1 cellular context compared by ENCODE assay signal in the genomic region with DNA sequence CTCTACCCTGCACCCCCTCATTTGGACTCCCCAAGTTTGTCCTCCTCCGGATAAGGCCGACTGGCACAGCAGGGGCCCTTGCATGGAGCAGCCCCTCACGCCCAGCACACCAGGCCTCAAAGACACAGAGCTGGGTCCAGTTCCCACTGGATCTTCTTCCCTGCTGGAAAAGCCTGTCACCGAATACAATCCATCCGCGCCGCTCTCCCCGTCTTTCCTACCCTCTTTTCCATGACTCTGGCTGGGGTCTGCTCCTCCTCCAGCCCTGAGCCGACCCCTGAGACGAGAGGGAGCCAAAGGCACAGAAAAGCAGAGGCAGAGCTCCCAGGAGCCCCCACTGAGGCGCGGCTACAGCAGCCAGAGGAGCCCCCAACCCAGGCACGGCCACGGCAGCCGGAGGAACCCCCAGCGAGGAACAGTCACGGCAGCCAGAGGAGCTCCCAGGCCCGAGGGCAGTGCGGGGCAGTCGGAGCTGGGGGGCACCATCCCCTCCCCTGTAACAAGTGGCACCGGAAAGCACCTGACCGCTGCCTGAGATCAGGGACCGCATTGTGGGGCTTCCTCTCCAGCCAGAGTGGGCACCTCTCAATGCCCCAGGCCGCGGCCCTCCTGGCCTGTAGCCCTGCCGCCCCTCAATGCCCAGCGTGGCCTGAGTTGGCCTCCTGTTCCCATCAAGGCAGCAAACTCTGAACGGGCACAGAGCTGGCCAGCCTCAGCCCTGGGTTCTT.
TF ChIP-seq lines count a peak whose summit lies in the region.

No MANE protein-coding gene starts in this region.

TF ChIP-seq in IMR-90, 13 proteins besides CTCF, POLR2A, EP300 and RAD21 (continued from another document):
- TF ChIP-seq ELK1 (IDR thresholded peaks at IDR 0.05; ENCODE audit: borderline replicate concordance, low read depth, low read length) = no peak
- no peak for TF ChIP-seq MXI1 (IDR thresholded peaks at IDR 0.05; ENCODE audit: borderline replicate concordance, low read depth, low read length)
- TF ChIP-seq FOS (IDR thresholded peaks at IDR 0.05; ENCODE audit: low read depth, low read length) = no peak
- no peak for TF ChIP-seq CHD1 (IDR thresholded peaks at IDR 0.05; ENCODE audit: low read depth, low read length)
- TF ChIP-seq MAFK (IDR thresholded peaks at IDR 0.05; ENCODE audit: low read depth, low read length) = no peak
- TF ChIP-seq, protein P1, sequence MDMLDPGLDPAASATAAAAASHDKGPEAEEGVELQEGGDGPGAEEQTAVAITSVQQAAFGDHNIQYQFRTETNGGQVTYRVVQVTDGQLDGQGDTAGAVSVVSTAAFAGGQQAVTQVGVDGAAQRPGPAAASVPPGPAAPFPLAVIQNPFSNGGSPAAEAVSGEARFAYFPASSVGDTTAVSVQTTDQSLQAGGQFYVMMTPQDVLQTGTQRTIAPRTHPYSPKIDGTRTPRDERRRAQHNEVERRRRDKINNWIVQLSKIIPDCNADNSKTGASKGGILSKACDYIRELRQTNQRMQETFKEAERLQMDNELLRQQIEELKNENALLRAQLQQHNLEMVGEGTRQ (IDR thresholded peaks at IDR 0.05; ENCODE audit: low read depth, low read length) = no peak
- no peak for TF ChIP-seq MAZ (IDR thresholded peaks at IDR 0.05; ENCODE audit: borderline replicate concordance, low read depth, low read length)
- TF ChIP-seq BHLHE40 (IDR thresholded peaks at IDR 0.05; ENCODE audit: low read depth, low read length) = no peak
- no peak for TF ChIP-seq CEBPB (IDR thresholded peaks at IDR 0.05; ENCODE audit: low read depth, low read length)
- TF ChIP-seq NFE2L2 (IDR thresholded peaks at IDR 0.05; ENCODE audit: low read depth, low read length) = no peak
- TF ChIP-seq RFX5 (IDR thresholded peaks at IDR 0.05; ENCODE audit: low read depth, low read length) = no peak
